Comparison of ENCODE assay signal across 10 cellular contexts in genomic region chr12:107379852-107380567, GRCh38.
DNase-seq lines count a peak whose midpoint lies in the region; ATAC-seq and TF ChIP-seq lines count a peak whose summit lies in the region.
"Had no signal": no experiment of that assay in that cellular context is flagged by ENCODE, and none has a peak within 500 bp of the region (broad histone marks: within the 10 kb centered on the region; RNA-seq: fewer than 3 reads in every experiment).

No MANE protein-coding gene starts in this region.

- intact Hi-C loops in body of pancreas (cut with DNase I) = no loop called here
- intact Hi-C loops in Right ventricle myocardium superior (cut with DNase I) = no loop called here

- ATAC-seq in body of pancreas (peak; percentile 70), HG03045 (IDR thresholded peaks at IDR 0.05; ENCODE audit: unreplicated experiment) (no peak), Right ventricle myocardium superior (ENCODE audit: poor library complexity) (no peak), HG03457 (IDR thresholded peaks at IDR 0.05; ENCODE audit: unreplicated experiment) (no peak)

- no peak for TF ChIP-seq POLR2A in body of pancreas (IDR thresholded peaks at IDR 0.05)

- no peaks in the 10 kb centered on the region for H3K27me3 ChIP-seq in body of pancreas

- H3K9me3 ChIP-seq in body of pancreas = no peaks in the 10 kb centered on the region

- DNase-seq in DMS153 treated with DMSO at 0.1 percent for 48 hours (lab: John Stamatoyannopoulos, UW; ENCODE audit: unreplicated experiment) = peak; percentile 55
- peak; percentile 41 for DNase-seq in NCI-H2081 treated with DMSO at 0.1 percent for 48 hours (lab: John Stamatoyannopoulos, UW)
- peak; percentile 67 to 84 (median 68) for DNase-seq in body of pancreas
- DNase-seq in mucosa of gallbladder (ENCODE audit: low spot score) = peak; percentile 84
- no peak for DNase-seq in hippocampal formation (lab: John Stamatoyannopoulos, UW)
- no peak for DNase-seq in Right ventricle myocardium superior
- DNase-seq: erythroblast, NCI-H524 treated with DMSO at 0.1 percent for 48 hours had no signal

- no peak overlapping the region for H3K4me3 ChIP-seq in body of pancreas

- WGBS in body of pancreas, 2 donors = 4 to 24% methylated on average over 11 to 15 of the region's 15 CpGs

- H3K27ac ChIP-seq in body of pancreas = no peak overlapping the region

- peaks cover 12% of the 10 kb centered on the region for H3K4me1 ChIP-seq in body of pancreas

- no peaks in the 10 kb centered on the region for H3K36me3 ChIP-seq in body of pancreas (replicated peaks in 1 of 2; ENCODE audit: insufficient read depth in 1 of 2, low read depth in 2 of 2)

- no peak for TF ChIP-seq CTCF in body of pancreas (IDR thresholded peaks at IDR 0.05)

Comparison
In these comparisons a context has a peak if more than half of its experiments do, and no peak if none do; other contexts are left out.
1. DNase-seq: peak in DMS153 treated with DMSO at 0.1 percent for 48 hours (single experiment), NCI-H2081 treated with DMSO at 0.1 percent for 48 hours (single experiment), body of pancreas (4 of 4) and mucosa of gallbladder (single experiment); none in hippocampal formation (0 of 2) and Right ventricle myocardium superior (single experiment).